16 cellular contexts compared by ENCODE assay signal in the genomic region with DNA sequence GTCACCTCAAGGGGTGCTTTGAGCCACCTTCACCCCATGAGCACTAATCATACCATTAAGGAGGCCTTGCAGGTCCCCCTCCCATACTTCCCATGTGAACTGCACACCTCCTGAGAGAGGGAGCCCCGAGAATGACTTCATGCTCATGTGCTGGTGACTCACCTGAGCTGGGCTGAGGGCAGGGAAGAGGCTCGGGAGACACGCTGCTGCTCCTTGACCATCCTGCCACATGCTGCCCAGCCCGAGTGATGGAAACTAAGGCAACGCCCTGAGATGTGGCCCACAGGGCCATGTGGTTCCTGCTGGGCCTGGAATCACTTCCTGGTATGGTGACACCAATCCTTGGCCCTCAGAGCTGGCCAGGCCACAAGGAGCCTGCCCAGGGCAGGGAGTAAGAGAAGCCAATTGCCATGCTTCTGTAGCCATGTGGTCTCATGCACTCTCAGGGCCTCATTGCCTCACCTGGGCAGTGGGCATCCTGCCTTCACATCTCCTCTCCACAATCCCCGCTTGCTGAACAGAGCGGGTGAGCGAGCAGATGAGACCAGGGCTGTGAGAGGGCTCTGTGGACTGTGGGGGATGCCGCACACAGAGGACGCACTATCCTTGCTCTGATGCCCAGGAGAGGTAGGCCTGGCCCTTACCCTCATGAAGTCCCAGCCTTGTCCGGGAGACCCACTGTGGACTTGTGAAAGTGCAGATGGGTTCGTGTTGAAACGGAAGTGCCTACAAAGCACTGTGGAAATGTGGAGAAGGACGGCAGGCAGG. TPM values are rescaled to one million over a fixed set of nuclear protein-coding genes. Genes with fewer than 3 reads are reported as not detected.
DNase-seq lines count a peak whose midpoint lies in the region; ATAC-seq and TF ChIP-seq lines count a peak whose summit lies in the region.
"Had no signal": no experiment of that assay in that cellular context is flagged by ENCODE, and none has a peak within 500 bp of the region (broad histone marks: within the 10 kb centered on the region; RNA-seq: fewer than 3 reads in every experiment).

No MANE protein-coding gene starts in this region.

- H3K4me1 Mint-ChIP-seq in T-helper 17 cell (peaks cover 31% of the 10 kb centered on the region), neural progenitor cell (no peaks in the 10 kb centered on the region)
- H3K4me1 Mint-ChIP-seq in activated CD8-positive, alpha-beta T cell treated with anti-CD3 and anti-CD28 coated beads, Interleukin-2, amount 10 ng/mL, durations not matched to agents 7 days and 5 days (ENCODE audit: low read depth) = peaks cover 27% of the 10 kb centered on the region

- no peak overlapping the region for H3K4me3 Mint-ChIP-seq in T-helper 17 cell
- no peak overlapping the region for H3K4me3 Mint-ChIP-seq in neural progenitor cell
- H3K4me3 Mint-ChIP-seq in activated CD8-positive, alpha-beta T cell treated with anti-CD3 and anti-CD28 coated beads, Interleukin-2, amount 10 ng/mL, durations not matched to agents 7 days and 5 days = no peak overlapping the region

- peaks cover 2% of the 10 kb centered on the region for H3K36me3 Mint-ChIP-seq in T-helper 17 cell (ENCODE audit: low read depth)
- no peaks in the 10 kb centered on the region for H3K36me3 Mint-ChIP-seq in neural progenitor cell
- H3K36me3 Mint-ChIP-seq in activated CD8-positive, alpha-beta T cell treated with anti-CD3 and anti-CD28 coated beads, Interleukin-2, amount 10 ng/mL, durations not matched to agents 7 days and 5 days (ENCODE audit: low read depth) = peaks cover 2% of the 10 kb centered on the region

- CTCF ChIA-PET in activated CD8-positive, alpha-beta T cell treated with anti-CD3 and anti-CD28 coated beads, Interleukin-2, amount 10 ng/mL, durations not matched to agents 7 days and 5 days (lab: Charles Lee) = interaction anchor here (1.0 to 9.0 kb wide), 6 partner anchors 9 to 139 kb away, joined by 3 to 73 read pairs (median 6); no protein-coding TSS in a partner anchor

- H3K36me3 ChIP-seq in heart left ventricle = no peaks in the 10 kb centered on the region
- no peaks in the 10 kb centered on the region for H3K36me3 ChIP-seq in upper lobe of right lung
- no peaks in the 10 kb centered on the region for H3K36me3 ChIP-seq in suprapubic skin
- H3K36me3 ChIP-seq in neural progenitor cell = no peaks in the 10 kb centered on the region
- H3K36me3 ChIP-seq: adrenal gland, HAP-1, tibial artery had no signal

- peaks cover 0 to 14% (median 0%) of the 10 kb centered on the region in 12 donors for H3K4me1 ChIP-seq in heart left ventricle
- H3K4me1 ChIP-seq in right cardiac atrium (ENCODE audit: control insufficient read depth, insufficient read depth, low read length) = no peaks in the 10 kb centered on the region
- no peaks in the 10 kb centered on the region for H3K4me1 ChIP-seq in upper lobe of right lung
- H3K4me1 ChIP-seq in suprapubic skin = peaks cover 9% of the 10 kb centered on the region
- no peaks in the 10 kb centered on the region for H3K4me1 ChIP-seq in neural progenitor cell
- H3K4me1 ChIP-seq: adrenal gland, HAP-1, tibial artery had no signal

- intact Hi-C loops in heart left ventricle (cut with DNase I) = no loop called here
- intact Hi-C loops in right cardiac atrium (cut with DNase I) = no loop called here
- intact Hi-C loops in upper lobe of right lung (cut with DNase I) = no loop called here

- H3K4me2 ChIP-seq in neural progenitor cell = no peak overlapping the region

- no peak overlapping the region for H3K9ac ChIP-seq in neural progenitor cell

- TF ChIP-seq POLR2A in heart left ventricle (IDR thresholded peaks at IDR 0.05) = no peak
- TF ChIP-seq POLR2A in suprapubic skin (IDR thresholded peaks at IDR 0.05) = no peak

- H3K27ac ChIP-seq in heart left ventricle (no peak overlapping the region), right cardiac atrium (ENCODE audit: low read length) (no peak overlapping the region), upper lobe of right lung (no peak overlapping the region), suprapubic skin (no peak overlapping the region), neural progenitor cell (no peak overlapping the region)
- H3K27ac ChIP-seq: adrenal gland, SK-N-MC, tibial artery, VCaP had no signal

- no peaks in the 10 kb centered on the region for H3K79me2 ChIP-seq in neural progenitor cell (ENCODE audit: low read depth)

- H3F3A ChIP-seq in neural progenitor cell (ENCODE audit: low read depth) = no peaks in the 10 kb centered on the region

- WGBS in heart left ventricle, 4 donors = 90 to 95% (median 92%) methylated on average over 10 to 14 of the region's 14 CpGs
- WGBS in right cardiac atrium = 90% methylated on average over 14 of the region's 14 CpGs
- WGBS in suprapubic skin = 86% methylated on average over 10 of the region's 14 CpGs

- POLR2A ChIA-PET in activated CD8-positive, alpha-beta T cell treated with anti-CD3 and anti-CD28 coated beads, Interleukin-2, amount 10 ng/mL, durations not matched to agents 7 days and 5 days (lab: Charles Lee) = interaction anchor here (4.4 kb wide), 1 partner anchor 19 kb away, joined by 21 read pairs; the partner anchor contains the start of gene PPIF

- H3K4me3 ChIP-seq in heart left ventricle (no peak overlapping the region), right cardiac atrium (ENCODE audit: low read length) (no peak overlapping the region), upper lobe of right lung (no peak overlapping the region), suprapubic skin (no peak overlapping the region), neural progenitor cell (no peak overlapping the region)
- H3K4me3 ChIP-seq: adrenal gland, HAP-1, SK-N-MC, tibial artery had no signal

- H3K27ac Mint-ChIP-seq in T-helper 17 cell (peak overlapping the region; percentile 95), neural progenitor cell (no peak overlapping the region)
- no peak overlapping the region for H3K27ac Mint-ChIP-seq in activated CD8-positive, alpha-beta T cell treated with anti-CD3 and anti-CD28 coated beads, Interleukin-2, amount 10 ng/mL, durations not matched to agents 7 days and 5 days
- H3K27ac Mint-ChIP-seq: progenitor cell of endocrine pancreas had no signal

- H3K9me3 Mint-ChIP-seq in neural progenitor cell = peaks cover 7% of the 10 kb centered on the region
- no peaks in the 10 kb centered on the region for H3K9me3 Mint-ChIP-seq in activated CD8-positive, alpha-beta T cell treated with anti-CD3 and anti-CD28 coated beads, Interleukin-2, amount 10 ng/mL, durations not matched to agents 7 days and 5 days (ENCODE audit: insufficient read depth)

- no peaks in the 10 kb centered on the region for H4K20me1 ChIP-seq in neural progenitor cell (ENCODE audit: low read depth)

- no peak for ATAC-seq in heart left ventricle
- no peak for ATAC-seq in right cardiac atrium
- no peak for ATAC-seq in T-helper 17 cell
- peak; percentile 52 for ATAC-seq in upper lobe of right lung
- no peak for ATAC-seq in activated CD8-positive, alpha-beta T cell treated with anti-CD3 and anti-CD28 coated beads, Interleukin-2, amount 10 ng/mL, durations not matched to agents 7 days and 5 days

- TF ChIP-seq CTCF in heart left ventricle (IDR thresholded peaks at IDR 0.05) = no peak
- no peak for TF ChIP-seq CTCF in upper lobe of right lung (IDR thresholded peaks at IDR 0.05)
- no peak for TF ChIP-seq CTCF in suprapubic skin (IDR thresholded peaks at IDR 0.05)
- no peak for TF ChIP-seq CTCF in neural progenitor cell (IDR thresholded peaks at IDR 0.05)

- no peaks in the 10 kb centered on the region for H3K9me3 ChIP-seq in heart left ventricle
- H3K9me3 ChIP-seq in right cardiac atrium (ENCODE audit: control insufficient read depth, low read length) = no peaks in the 10 kb centered on the region
- no peaks in the 10 kb centered on the region for H3K9me3 ChIP-seq in T-helper 17 cell (ENCODE audit: control insufficient read depth, low read length, poor library complexity, severe bottlenecking)
- no peaks in the 10 kb centered on the region for H3K9me3 ChIP-seq in upper lobe of right lung
- H3K9me3 ChIP-seq in suprapubic skin = no peaks in the 10 kb centered on the region
- no peaks in the 10 kb centered on the region for H3K9me3 ChIP-seq in neural progenitor cell (ENCODE audit: low read depth)
- H3K9me3 ChIP-seq: adrenal gland, HAP-1, tibial artery had no signal

- no peak overlapping the region for H2AFZ ChIP-seq in neural progenitor cell (replicated peaks)

- no peaks in the 10 kb centered on the region for H3K27me3 ChIP-seq in heart left ventricle
- no peaks in the 10 kb centered on the region for H3K27me3 ChIP-seq in right cardiac atrium (ENCODE audit: control insufficient read depth, insufficient read depth)
- no peaks in the 10 kb centered on the region for H3K27me3 ChIP-seq in upper lobe of right lung
- H3K27me3 ChIP-seq in suprapubic skin = no peaks in the 10 kb centered on the region
- no peaks in the 10 kb centered on the region for H3K27me3 ChIP-seq in neural progenitor cell
- H3K27me3 ChIP-seq: adrenal gland, tibial artery had no signal

- DNase-seq in heart left ventricle (peak in 4 of 5 donors; percentile 14 to 52 (median 18)), right cardiac atrium (no peak), T-helper 17 cell (no peak), glomerular visceral epithelial cell (ENCODE audit: extremely low spot score) (peak; percentile 79), upper lobe of right lung (no peak), suprapubic skin (ENCODE audit: low spot score in 2 of 2) (no peak), neural progenitor cell (ENCODE audit: low spot score) (no peak)
- DNase-seq in activated CD8-positive, alpha-beta T cell treated with anti-CD3 and anti-CD28 coated beads, Interleukin-2, amount 10 ng/mL, durations not matched to agents 7 days and 5 days = no peak
- DNase-seq: MV-4-11, NCI-H2171, tibial artery had no signal

- no peaks in the 10 kb centered on the region for H3K27me3 Mint-ChIP-seq in T-helper 17 cell
- peaks cover 5% of the 10 kb centered on the region for H3K27me3 Mint-ChIP-seq in neural progenitor cell (ENCODE audit: insufficient read depth, low read depth)
- H3K27me3 Mint-ChIP-seq in activated CD8-positive, alpha-beta T cell treated with anti-CD3 and anti-CD28 coated beads, Interleukin-2, amount 10 ng/mL, durations not matched to agents 7 days and 5 days (ENCODE audit: low read depth) = no peaks in the 10 kb centered on the region

- no peak for TF ChIP-seq EP300 in suprapubic skin (IDR thresholded peaks at IDR 0.05)

RNA-seq across cellular contexts. Expression of gene PPIF, which starts 18.3 kb away (rescaled TPM):
- 100 to 1,000 TPM in 8 of 9 donors, 10 to 100 TPM in 1; 86.3 to 180 (median 128) TPM for total RNA-seq in heart left ventricle
- polyA plus RNA-seq in heart left ventricle = 100 to 1,000 TPM in 1 of 2 donors, 10 to 100 TPM in 1; 82.8 to 193 TPM
- total RNA-seq in right cardiac atrium = 100 to 1,000 TPM in 3 of 4 donors, 10 to 100 TPM in 1; 91.8 to 121 (median 110) TPM
- polyA plus RNA-seq in right cardiac atrium = 97.7 TPM
- 10 to 100 TPM; 59.4 to 82.3 TPM for total RNA-seq in T-helper 17 cell
- total RNA-seq in upper lobe of right lung = 30.7 TPM
- 10 to 100 TPM; 41.0 to 92.8 (median 71.1) TPM for total RNA-seq in suprapubic skin
- 27.1 and 27.8 TPM in 2 replicates for total RNA-seq in neural progenitor cell (ENCODE audit: low replicate concordance)
- 10 to 100 TPM; 74.7 to 77.7 TPM for total RNA-seq in activated CD8-positive, alpha-beta T cell treated with anti-CD3 and anti-CD28 coated beads, Interleukin-2, amount 10 ng/mL, durations not matched to agents 7 days and 5 days

Comparison
In these comparisons a context has a peak if more than half of its experiments do, and no peak if none do; other contexts are left out.
1. DNase-seq: peak in heart left ventricle (4 of 5) and glomerular visceral epithelial cell (single experiment); none in right cardiac atrium (0 of 3), T-helper 17 cell (0 of 3), upper lobe of right lung (single experiment), suprapubic skin (0 of 2), neural progenitor cell (single experiment) and activated CD8-positive, alpha-beta T cell treated with anti-CD3 and anti-CD28 coated beads, Interleukin-2, amount 10 ng/mL, durations not matched to agents 7 days and 5 days (single experiment).